ENCODE assay signal across 13 cellular contexts in genomic region chr12:44285321-44285720, GRCh38.
"Had no signal": no experiment of that assay in that cellular context is flagged by ENCODE, and none has a peak within 500 bp of the region (broad histone marks: within the 10 kb centered on the region; RNA-seq: fewer than 3 reads in every experiment).

No MANE protein-coding gene starts in this region.

- H3K27me3 ChIP-seq: gastrocnemius medialis, neutrophil, transverse colon had no signal

- H3K4me1 ChIP-seq: gastrocnemius medialis had no signal

- DNase-seq: activated CD8-positive, alpha-beta memory T cell treated with anti-CD3 and anti-CD28 coated beads, Interleukin-2, amount 50 U/mL, for 48 hours; activated CD8-positive, alpha-beta T cell treated with anti-CD3 and anti-CD28 coated beads, Interleukin-2, amount 10 ng/mL, durations not matched to agents 7 days and 5 days; effector CD4-positive, alpha-beta T cell; gastrocnemius medialis; lower lobe of right lung; naive thymus-derived CD4-positive, alpha-beta T cell; right cardiac atrium; stimulated activated CD4-positive, alpha-beta T cell treated with anti-CD3 and anti-CD28 coated beads, Interleukin-1b, Interleukin-23, amount 100 ng/mL, for 48 hours; substantia nigra; transverse colon had no signal

- ATAC-seq: activated CD8-positive, alpha-beta T cell treated with anti-CD3 and anti-CD28 coated beads, Interleukin-2, amount 10 ng/mL, durations not matched to agents 7 days and 5 days; gastrocnemius medialis; lower lobe of right lung; naive thymus-derived CD4-positive, alpha-beta T cell; right cardiac atrium; stimulated activated memory B cell treated with anti-CD40 and anti-IgM and Interleukin-4, amounts not matched to agents 10 μg/mL and 1 μg/mL and 100 μg/mL, for 72 hours had no signal

- H3K36me3 ChIP-seq: lower lobe of right lung, neutrophil, transverse colon had no signal

- H3K9me3 ChIP-seq: gastrocnemius medialis, lower lobe of right lung, neutrophil, transverse colon had no signal

- H3K4me3 ChIP-seq: coronary artery, gastrocnemius medialis, lower lobe of right lung, transverse colon had no signal

- H3K27ac ChIP-seq: coronary artery, gastrocnemius medialis, lower lobe of right lung, neutrophil, transverse colon had no signal
